In the genomic region with DNA sequence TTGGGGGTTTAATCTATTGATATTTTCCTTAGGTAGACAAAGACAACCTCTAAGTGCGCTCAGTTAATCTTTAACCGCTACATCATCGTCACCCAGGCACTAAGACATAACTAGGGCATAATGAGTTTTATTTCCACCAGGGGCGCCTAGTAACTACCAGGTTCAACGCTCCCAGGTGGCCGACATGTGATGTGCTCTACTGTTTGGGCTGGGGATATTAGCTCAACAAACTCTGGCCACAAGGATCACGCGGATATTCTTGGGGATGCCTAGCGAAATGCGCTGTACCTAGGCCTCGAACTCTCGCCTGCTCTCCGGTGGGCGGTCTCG, we compare ENCODE assay signal across 8 cellular contexts. TPM values are rescaled to one million over a fixed set of nuclear protein-coding genes. Genes with fewer than 3 reads are reported as not detected.
A peak's percentile ranks its signal among the peaks of the same experiment; 100 is the strongest.
DNase-seq lines count a peak whose midpoint lies in the region; ATAC-seq and TF ChIP-seq lines count a peak whose summit lies in the region.

No MANE protein-coding gene starts in this region.

- POLR2A ChIA-PET in HCT116 (lab: Charles Lee), result interaction anchor here (0.8 to 1.4 kb wide), 3 partner anchors 13 to 105 kb away, joined by 3 to 4 read pairs (median 4); partner anchors contain the start of gene SETD7

- H3K4me2 ChIP-seq in HCT116 (ENCODE audit: low read length) (peak overlapping the region; percentile 89), SU-DHL-6 (ENCODE audit: low read depth, low read length, poor library complexity, severe bottlenecking) (peak overlapping the region; percentile 98)

- TF ChIP-seq POLR2A in HCT116 (IDR thresholded peaks at IDR 0.05; ENCODE audit: borderline replicate concordance, extremely low read depth, insufficient read depth, insufficient read length), result no peak

- peak; percentile 35; the same call in 1 of the 2 replicates for TF ChIP-seq RAD21 in HCT116 (IDR thresholded peaks at IDR 0.05; ENCODE audit: low read depth)

- H3F3A ChIP-seq in SU-DHL-6 (ENCODE audit: insufficient read depth), result peaks cover 9% of the 10 kb centered on the region

- intact Hi-C loops in HCT116 (cut with micrococcal nuclease) (no loop called here), lower lobe of right lung (cut with DNase I) (no loop called here)

- no peaks in the 10 kb centered on the region for H4K20me1 ChIP-seq in HCT116 (ENCODE audit: insufficient read depth)
- H4K20me1 ChIP-seq in SU-DHL-6 (ENCODE audit: low read depth, low read length), result no peaks in the 10 kb centered on the region

- peak; percentile 27 to 51 for DNase-seq in activated CD8-positive, alpha-beta memory T cell treated with anti-CD3 and anti-CD28 coated beads for 4 hours (ENCODE audit: low read depth in 2 of 2)
- DNase-seq in activated CD8-positive, alpha-beta memory T cell treated with anti-CD3 and anti-CD28 coated beads, Interleukin-2, amount 50 U/mL, for 48 hours, result no peak
- DNase-seq in HCT116 (ENCODE audit: low read depth, low spot score) (no peak), LoVo (ENCODE audit: low spot score) (peak; percentile 84), choroid plexus epithelial cell (ENCODE audit: low read depth) (peak; percentile 88), lower lobe of right lung (no peak)

- H3K9ac ChIP-seq in HCT116 (ENCODE audit: low read length), result peak overlapping the region; percentile 83
- peak overlapping the region; percentile 86 for H3K9ac ChIP-seq in SU-DHL-6 (ENCODE audit: low read length)

- H3K9me3 ChIP-seq in HCT116 (ENCODE audit: control insufficient read depth in 1 of 2, insufficient read depth in 1 of 2, low read depth in 1 of 2, low read length in 2 of 2) (no peaks in the 10 kb centered on the region), SU-DHL-6 (ENCODE audit: insufficient read depth, low read length) (no peaks in the 10 kb centered on the region), lower lobe of right lung (no peaks in the 10 kb centered on the region)

- H3K9me2 ChIP-seq in HCT116 (ENCODE audit: insufficient read depth), result no peaks in the 10 kb centered on the region
- no peaks in the 10 kb centered on the region for H3K9me2 ChIP-seq in SU-DHL-6 (replicated peaks; ENCODE audit: insufficient read depth, low read length)

- TF ChIP-seq CTCF in HCT116 (IDR thresholded peaks at IDR 0.05 in 2 of 3, conservative IDR thresholded peaks at IDR 0.05 in 1 of 3; ENCODE audit: borderline replicate concordance in 1 of 3, insufficient read depth in 1 of 3, low read depth in 2 of 3, low read length in 2 of 3), result peak; percentile 27 to 53 (median 28); a peak in 3 of 6 replicates
- peak; percentile 25 for TF ChIP-seq CTCF in SU-DHL-6 (IDR thresholded peaks at IDR 0.05; ENCODE audit: insufficient read depth, low read length, poor library complexity, severe bottlenecking)
- TF ChIP-seq CTCF in choroid plexus epithelial cell (conservative IDR thresholded peaks at IDR 0.05; ENCODE audit: low read depth, low read length), result peak; percentile 58
- TF ChIP-seq CTCF in lower lobe of right lung (IDR thresholded peaks at IDR 0.05), result peak; percentile 28

- ATAC-seq in HCT116 (peak; percentile 33), lower lobe of right lung (peak; percentile 44 to 55)

- H3K4me3 ChIP-seq in HCT116 (replicated peaks in 1 of 2; ENCODE audit: low read depth in 1 of 2, low read length in 2 of 2) (peak overlapping the region; percentile 72 to 92), SU-DHL-6 (ENCODE audit: insufficient read depth, low read length, poor library complexity, severe bottlenecking) (peak overlapping the region; percentile 87), choroid plexus epithelial cell (ENCODE audit: low read depth, low read length) (peak overlapping the region; percentile 91), lower lobe of right lung (peak overlapping the region; percentile 94)

- CTCF ChIA-PET in HCT116 (lab: Charles Lee), result interaction anchor here (0.5 to 1.0 kb wide), 4 partner anchors 14 to 276 kb away, joined by 3 to 9 read pairs (median 4); partner anchors contain the start of gene ELF2

- no peak overlapping the region for H2AFZ ChIP-seq in HCT116 (ENCODE audit: low read depth, low read length, poor library complexity, severe bottlenecking)
- peak overlapping the region; percentile 93 for H2AFZ ChIP-seq in SU-DHL-6 (ENCODE audit: low read depth, low read length, severe bottlenecking)

- BruUV-seq in HCT116 (replicated peaks; lab: Mats Ljungman, UMichigan), result TSS peak; percentile 63

- H3K4me1 ChIP-seq in HCT116 (ENCODE audit: control insufficient read depth in 1 of 2, insufficient read depth in 2 of 2, low read length in 2 of 2) (peaks cover 7 to 23% of the 10 kb centered on the region in 2 experiments; a peak in 3 of 4 replicates), lower lobe of right lung (peaks cover 49% of the 10 kb centered on the region)

- H3K27ac ChIP-seq in HCT116 (ENCODE audit: low read depth, low read length), result peak overlapping the region; percentile 93
- peak overlapping the region; percentile 89 for H3K27ac ChIP-seq in SU-DHL-6 (ENCODE audit: low read depth, low read length)
- H3K27ac ChIP-seq in lower lobe of right lung, result peak overlapping the region; percentile 97
- peak overlapping the region; percentile 87 for H3K27ac ChIP-seq in temporal lobe (ENCODE audit: low read depth, low read length)

- RAD21 ChIA-PET in HCT116 (lab: Charles Lee; ENCODE audit: low non-redundant PET in 1 of 2, low total read pairs in 2 of 2, uncharacterized antibody in 2 of 2, unreplicated experiment in 2 of 2), result interaction anchor here in 1 of 2 experiments (0.6 kb wide), 1 partner anchor 436 kb away, joined by 3 read pairs; no protein-coding TSS in a partner anchor

- no peaks in the 10 kb centered on the region for H3K36me3 ChIP-seq in HCT116 (ENCODE audit: control insufficient read depth in 1 of 2, insufficient read depth in 2 of 2, low read length in 2 of 2)
- no peaks in the 10 kb centered on the region for H3K36me3 ChIP-seq in SU-DHL-6 (ENCODE audit: low read length)
- H3K36me3 ChIP-seq in lower lobe of right lung, result no peaks in the 10 kb centered on the region

- peaks cover 50% of the 10 kb centered on the region for H3K79me2 ChIP-seq in HCT116 (ENCODE audit: insufficient read depth, low read length)
- H3K79me2 ChIP-seq in SU-DHL-6 (ENCODE audit: insufficient read depth, low read length), result peaks cover 36% of the 10 kb centered on the region

- H3K27me3 ChIP-seq in HCT116 (ENCODE audit: insufficient read depth, low read length) (no peaks in the 10 kb centered on the region), SU-DHL-6 (ENCODE audit: low read length) (no peaks in the 10 kb centered on the region), lower lobe of right lung (ENCODE audit: low read depth) (no peaks in the 10 kb centered on the region)

TF ChIP-seq in HCT116, 20 proteins besides CTCF, POLR2A, EP300 and RAD21 (continues in another document):
- TF ChIP-seq ELF1 (IDR thresholded peaks at IDR 0.05; ENCODE audit: borderline replicate concordance, low read depth) (no peak), ATF3 (IDR thresholded peaks at IDR 0.05) (no peak), CEBPB (IDR thresholded peaks at IDR 0.05; ENCODE audit: low read depth) (no peak), JUND (IDR thresholded peaks at IDR 0.05) (no peak), REST (IDR thresholded peaks at IDR 0.05; ENCODE audit: low read depth) (no peak), ZFX (IDR thresholded peaks at IDR 0.05) (no peak), SP1 (IDR thresholded peaks at IDR 0.05; ENCODE audit: low read depth) (no peak)
- TF ChIP-seq, protein P1, sequence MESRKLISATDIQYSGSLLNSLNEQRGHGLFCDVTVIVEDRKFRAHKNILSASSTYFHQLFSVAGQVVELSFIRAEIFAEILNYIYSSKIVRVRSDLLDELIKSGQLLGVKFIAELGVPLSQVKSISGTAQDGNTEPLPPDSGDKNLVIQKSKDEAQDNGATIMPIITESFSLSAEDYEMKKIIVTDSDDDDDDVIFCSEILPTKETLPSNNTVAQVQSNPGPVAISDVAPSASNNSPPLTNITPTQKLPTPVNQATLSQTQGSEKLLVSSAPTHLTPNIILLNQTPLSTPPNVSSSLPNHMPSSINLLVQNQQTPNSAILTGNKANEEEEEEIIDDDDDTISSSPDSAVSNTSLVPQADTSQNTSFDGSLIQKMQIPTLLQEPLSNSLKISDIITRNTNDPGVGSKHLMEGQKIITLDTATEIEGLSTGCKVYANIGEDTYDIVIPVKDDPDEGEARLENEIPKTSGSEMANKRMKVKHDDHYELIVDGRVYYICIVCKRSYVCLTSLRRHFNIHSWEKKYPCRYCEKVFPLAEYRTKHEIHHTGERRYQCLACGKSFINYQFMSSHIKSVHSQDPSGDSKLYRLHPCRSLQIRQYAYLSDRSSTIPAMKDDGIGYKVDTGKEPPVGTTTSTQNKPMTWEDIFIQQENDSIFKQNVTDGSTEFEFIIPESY (IDR thresholded peaks at IDR 0.05; ENCODE audit: extremely low read depth, insufficient replicate concordance, low read length), result no peak

RNA-seq across cellular contexts. Expression of gene RAB33B, which starts 0.9 kb away (rescaled TPM):
- total RNA-seq in HCT116 (2021; ENCODE audit: unreplicated experiment), result 5.4 TPM
- polyA plus RNA-seq in HCT116 (2012), result 2.3 and 2.5 TPM in 2 replicates
- total RNA-seq in lower lobe of right lung, result 11.1 TPM
- 21.9 TPM for total RNA-seq in temporal lobe

Comparison
In these comparisons a context has a peak if more than half of its experiments do, and no peak if none do; other contexts are left out.
1. DNase-seq: peak in activated CD8-positive, alpha-beta memory T cell treated with anti-CD3 and anti-CD28 coated beads for 4 hours (2 of 2), LoVo (single experiment) and choroid plexus epithelial cell (single experiment); none in activated CD8-positive, alpha-beta memory T cell treated with anti-CD3 and anti-CD28 coated beads, Interleukin-2, amount 50 U/mL, for 48 hours (single experiment), HCT116 (single experiment) and lower lobe of right lung (single experiment).
2. Peak in every context shown above with its lines, with median percentiles within 50 percentile points of each other: H3K27ac ChIP-seq, H3K4me3 ChIP-seq and CTCF ChIP-seq.